ENCODE assay signal across 16 cellular contexts in the genomic region with DNA sequence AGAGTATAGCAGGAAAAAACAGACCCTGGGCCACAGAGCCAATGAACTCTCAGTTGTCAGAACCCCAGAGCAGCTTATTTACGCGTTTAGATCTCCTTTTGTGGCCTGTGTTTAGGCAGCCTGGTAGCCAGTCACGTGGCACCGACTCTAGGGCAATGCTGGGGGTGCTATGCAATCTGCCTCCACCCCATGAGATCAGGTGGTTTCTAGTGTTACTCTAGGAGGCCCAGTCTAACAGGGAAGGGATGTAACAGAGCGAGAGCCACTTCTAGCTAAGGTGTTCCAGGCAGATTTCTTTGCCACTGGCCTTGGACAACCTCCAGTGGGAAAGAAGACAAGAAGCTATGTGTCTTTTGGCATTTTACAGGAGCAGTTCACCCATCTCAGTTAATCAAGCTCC. TPM values are rescaled to one million over a fixed set of nuclear protein-coding genes. Genes with fewer than 3 reads are reported as not detected.
A peak's percentile ranks its signal among the peaks of the same experiment; 100 is the strongest.
DNase-seq lines count a peak whose midpoint lies in the region; ATAC-seq and TF ChIP-seq lines count a peak whose summit lies in the region.
"Had no signal": no experiment of that assay in that cellular context is flagged by ENCODE, and none has a peak within 500 bp of the region (broad histone marks: within the 10 kb centered on the region; RNA-seq: fewer than 3 reads in every experiment).

No MANE protein-coding gene starts in this region.

- peaks cover 96 to 99% of the 10 kb centered on the region in 2 experiments for H3K4me1 ChIP-seq in neutrophil (ENCODE audit: control insufficient read depth in 1 of 2, insufficient read depth in 1 of 2, low read depth in 1 of 2, low read length in 1 of 2)
- H3K4me1 ChIP-seq in upper lobe of left lung: peaks cover 77 to 87% (median 80%) of the 10 kb centered on the region in 4 donors
- peaks cover 7% of the 10 kb centered on the region for H3K4me1 ChIP-seq in CD8-positive, alpha-beta memory T cell (ENCODE audit: insufficient read depth, low read length)

- DNase-seq in Right ventricle myocardium superior (no peak), left cardiac atrium (no peak), glutamatergic neuron (no peak), upper lobe of left lung (peak in 1 of 2 donors; percentile 81)
- no peak for DNase-seq in CD8-positive, alpha-beta memory T cell
- DNase-seq in activated naive CD8-positive, alpha-beta T cell treated with anti-CD3 and anti-CD28 coated beads for 36 hours: no peak
- DNase-seq: activated CD4-positive, alpha-beta T cell treated with anti-CD3 and anti-CD28 coated beads for 36 hours; activated gamma-delta T cell treated with Interleukin-2 at 50 U/mL for 16 hours; dermis blood vessel endothelial cell; DMS 273 treated with DMSO at 0.1 percent for 48 hours had no signal

- H3K36me3 ChIP-seq in neutrophil: peaks cover 69% of the 10 kb centered on the region
- peaks cover 40 to 70% (median 53%) of the 10 kb centered on the region in 4 donors for H3K36me3 ChIP-seq in upper lobe of left lung
- peaks cover 35% of the 10 kb centered on the region for H3K36me3 ChIP-seq in CD8-positive, alpha-beta memory T cell (ENCODE audit: insufficient read depth, low read length)

- POLR2A ChIA-PET in CD8-positive, alpha-beta memory T cell (lab: Charles Lee): no interaction called here

- TF ChIP-seq POLR2A in upper lobe of left lung (IDR thresholded peaks at IDR 0.05): peak in 1 of 4 donors; percentile 43

- H3K27me3 Mint-ChIP-seq in glutamatergic neuron (ENCODE audit: unreplicated experiment): peaks cover 13% of the 10 kb centered on the region
- H3K27me3 Mint-ChIP-seq in CD8-positive, alpha-beta memory T cell: peaks cover 0 to 2% of the 10 kb centered on the region in 2 donors
- no peaks in the 10 kb centered on the region for H3K27me3 Mint-ChIP-seq in activated naive CD8-positive, alpha-beta T cell treated with anti-CD3 and anti-CD28 coated beads for 36 hours
- H3K27me3 Mint-ChIP-seq: activated CD4-positive, alpha-beta T cell treated with anti-CD3 and anti-CD28 coated beads for 36 hours had no signal

- H3K9me3 ChIP-seq in neutrophil: no peaks in the 10 kb centered on the region
- H3K9me3 ChIP-seq in upper lobe of left lung: no peaks in the 10 kb centered on the region
- no peaks in the 10 kb centered on the region for H3K9me3 ChIP-seq in CD8-positive, alpha-beta memory T cell (ENCODE audit: low read length)
- H3K9me3 ChIP-seq: A549 had no signal

- H3K36me3 Mint-ChIP-seq in glutamatergic neuron (ENCODE audit: unreplicated experiment): peaks cover 4% of the 10 kb centered on the region
- peaks cover 19 to 71% (median 21%) of the 10 kb centered on the region in 3 donors for H3K36me3 Mint-ChIP-seq in CD8-positive, alpha-beta memory T cell
- peaks cover 8% of the 10 kb centered on the region for H3K36me3 Mint-ChIP-seq in activated naive CD8-positive, alpha-beta T cell treated with anti-CD3 and anti-CD28 coated beads for 36 hours

- H3K27ac Mint-ChIP-seq in glutamatergic neuron (ENCODE audit: unreplicated experiment): peak overlapping the region; percentile 75
- peak overlapping the region in 1 of 8 donors; percentile 40 for H3K27ac Mint-ChIP-seq in CD8-positive, alpha-beta memory T cell
- H3K27ac Mint-ChIP-seq in activated naive CD8-positive, alpha-beta T cell treated with anti-CD3 and anti-CD28 coated beads for 36 hours: no peak overlapping the region
- H3K27ac Mint-ChIP-seq: activated CD4-positive, alpha-beta T cell treated with anti-CD3 and anti-CD28 coated beads for 36 hours had no signal

- WGBS in upper lobe of left lung, 2 donors: 66 to 80% methylated on average over 5 of the region's 5 CpGs

- H3K4me3 ChIP-seq in neutrophil (ENCODE audit: low read depth in 1 of 2, low read length in 1 of 2) (peak overlapping the region in 1 of 2 experiments; percentile 56), upper lobe of left lung (no peak overlapping the region)
- no peak overlapping the region for H3K4me3 ChIP-seq in CD8-positive, alpha-beta memory T cell (ENCODE audit: low read length)
- H3K4me3 ChIP-seq: A549 had no signal

- peak; percentile 8 for ATAC-seq in Right ventricle myocardium superior (ENCODE audit: poor library complexity)
- no peak for ATAC-seq in left cardiac atrium
- ATAC-seq in upper lobe of left lung (ENCODE audit: low FRiP score in 2 of 2): peak in 1 of 2 donors; percentile 80
- ATAC-seq in HG03045 (IDR thresholded peaks at IDR 0.05; ENCODE audit: unreplicated experiment): no peak
- ATAC-seq: A549; activated CD4-positive, alpha-beta T cell treated with anti-CD3 and anti-CD28 coated beads for 36 hours had no signal

- H3K4me1 Mint-ChIP-seq in glutamatergic neuron (ENCODE audit: low read depth, unreplicated experiment): peaks cover 59% of the 10 kb centered on the region
- H3K4me1 Mint-ChIP-seq in CD8-positive, alpha-beta memory T cell: peaks cover 10 to 29% (median 22%) of the 10 kb centered on the region in 3 donors
- peaks cover 7% of the 10 kb centered on the region for H3K4me1 Mint-ChIP-seq in activated naive CD8-positive, alpha-beta T cell treated with anti-CD3 and anti-CD28 coated beads for 36 hours

- H3K27me3 ChIP-seq in neutrophil: no peaks in the 10 kb centered on the region
- no peaks in the 10 kb centered on the region for H3K27me3 ChIP-seq in upper lobe of left lung
- no peaks in the 10 kb centered on the region for H3K27me3 ChIP-seq in CD8-positive, alpha-beta memory T cell (ENCODE audit: insufficient read depth, low read length, poor library complexity, severe bottlenecking)

- intact Hi-C loops in Right ventricle myocardium superior (cut with DNase I): no loop called here
- intact Hi-C loops in left cardiac atrium (cut with DNase I): no loop called here

- no peak for TF ChIP-seq EP300 in upper lobe of left lung (IDR thresholded peaks at IDR 0.05)

- peaks cover 23% of the 10 kb centered on the region for H3K9me3 Mint-ChIP-seq in glutamatergic neuron (ENCODE audit: unreplicated experiment)
- H3K9me3 Mint-ChIP-seq in CD8-positive, alpha-beta memory T cell: no peaks in the 10 kb centered on the region
- H3K9me3 Mint-ChIP-seq in activated naive CD8-positive, alpha-beta T cell treated with anti-CD3 and anti-CD28 coated beads for 36 hours: no peaks in the 10 kb centered on the region

- no peak for TF ChIP-seq CTCF in glutamatergic neuron (IDR thresholded peaks at IDR 0.05; ENCODE audit: partially characterized antibody, unreplicated experiment)
- no peak for TF ChIP-seq CTCF in neutrophil (IDR thresholded peaks at IDR 0.05)
- no peak for TF ChIP-seq CTCF in upper lobe of left lung (IDR thresholded peaks at IDR 0.05)

- H3K4me3 Mint-ChIP-seq in glutamatergic neuron (ENCODE audit: unreplicated experiment): no peak overlapping the region
- no peak overlapping the region for H3K4me3 Mint-ChIP-seq in CD8-positive, alpha-beta memory T cell
- no peak overlapping the region for H3K4me3 Mint-ChIP-seq in activated naive CD8-positive, alpha-beta T cell treated with anti-CD3 and anti-CD28 coated beads for 36 hours
- H3K4me3 Mint-ChIP-seq: activated CD4-positive, alpha-beta T cell treated with anti-CD3 and anti-CD28 coated beads for 36 hours had no signal

- H3K27ac ChIP-seq in neutrophil (peak overlapping the region; percentile 96), upper lobe of left lung (peak overlapping the region; percentile 86 to 99 (median 94))
- H3K27ac ChIP-seq in CD8-positive, alpha-beta memory T cell (ENCODE audit: low read depth, low read length): no peak overlapping the region
- H3K27ac ChIP-seq: A549 had no signal

- CTCF ChIA-PET in CD8-positive, alpha-beta memory T cell (lab: Charles Lee): no interaction called here

RNA-seq across cellular contexts. Expression of gene A3GALT2, which starts 12.0 kb away (rescaled TPM):
- total RNA-seq in Right ventricle myocardium superior (not detected), left cardiac atrium (under 1 TPM in 1 of 2 donors, not detected in 1; 0.24 TPM), glutamatergic neuron (ENCODE audit: unreplicated experiment) (0.71 TPM), upper lobe of left lung (under 1 TPM in 2 of 6 donors, not detected in 4; 0.79 to 0.91 TPM)
- total RNA-seq in CD8-positive, alpha-beta memory T cell: not detected
- not detected for polyA plus RNA-seq in CD8-positive, alpha-beta memory T cell
- not detected for total RNA-seq in activated naive CD8-positive, alpha-beta T cell treated with anti-CD3 and anti-CD28 coated beads for 36 hours
- total RNA-seq: activated CD4-positive, alpha-beta T cell treated with anti-CD3 and anti-CD28 coated beads for 36 hours; dermis blood vessel endothelial cell; lung microvascular endothelial cell; M059J had no signal
- polyA plus RNA-seq: A549, thymus had no signal
